Comparison of ENCODE assay signal across 7 cellular contexts in the genomic region with DNA sequence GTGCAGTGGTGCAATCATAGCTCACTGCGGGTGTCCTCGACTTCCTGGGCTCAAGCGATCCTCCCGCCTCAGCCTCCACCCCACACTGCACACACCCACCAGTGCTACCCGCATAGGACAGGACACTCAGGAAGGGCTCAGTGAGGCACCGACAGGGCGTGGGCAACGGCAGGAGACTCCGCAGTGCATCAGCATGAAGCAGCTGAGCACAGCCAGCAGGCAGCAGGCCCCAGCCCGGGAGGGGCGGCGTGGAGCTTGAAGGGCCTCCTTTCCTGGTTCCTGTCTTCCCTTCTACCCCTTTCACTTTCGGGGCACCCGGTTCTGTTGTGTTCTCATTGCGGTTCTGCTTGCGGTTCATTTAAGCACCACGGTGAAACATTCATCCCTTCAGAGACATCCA.
"Had no signal": no experiment of that assay in that cellular context is flagged by ENCODE, and none has a peak within 500 bp of the region (broad histone marks: within the 10 kb centered on the region; RNA-seq: fewer than 3 reads in every experiment).

No MANE protein-coding gene starts in this region.

- H3K4me3 Mint-ChIP-seq: memory B cell; mesothelial cell of epicardium; natural killer cell; neural progenitor cell; stimulated activated effector memory CD8-positive, alpha-beta T cell treated with anti-CD3 and anti-CD28 coated beads, Interleukin-12 subunit alpha, Interleukin-12 subunit beta, amount 100 ng/mL, for 72 hours; stimulated activated naive CD8-positive, alpha-beta T cell treated with anti-CD3 and anti-CD28 coated beads, Interleukin-15, amount 100 ng/mL, for 72 hours had no signal

- H3K27ac Mint-ChIP-seq: memory B cell; mesothelial cell of epicardium; natural killer cell; neural progenitor cell; stimulated activated effector memory CD8-positive, alpha-beta T cell treated with anti-CD3 and anti-CD28 coated beads, Interleukin-12 subunit alpha, Interleukin-12 subunit beta, amount 100 ng/mL, for 72 hours; stimulated activated naive CD8-positive, alpha-beta T cell treated with anti-CD3 and anti-CD28 coated beads, Interleukin-15, amount 100 ng/mL, for 72 hours had no signal

- H3K9me3 Mint-ChIP-seq: memory B cell; mesothelial cell of epicardium; natural killer cell; stimulated activated effector memory CD8-positive, alpha-beta T cell treated with anti-CD3 and anti-CD28 coated beads, Interleukin-12 subunit alpha, Interleukin-12 subunit beta, amount 100 ng/mL, for 72 hours had no signal

- H3K36me3 Mint-ChIP-seq: memory B cell; natural killer cell; stimulated activated effector memory CD8-positive, alpha-beta T cell treated with anti-CD3 and anti-CD28 coated beads, Interleukin-12 subunit alpha, Interleukin-12 subunit beta, amount 100 ng/mL, for 72 hours had no signal

- DNase-seq: left lung, natural killer cell had no signal

- H3K27me3 Mint-ChIP-seq: memory B cell; stimulated activated naive CD8-positive, alpha-beta T cell treated with anti-CD3 and anti-CD28 coated beads, Interleukin-15, amount 100 ng/mL, for 72 hours had no signal
